ENCODE assay signal across 1 cellular context in the genomic region with DNA sequence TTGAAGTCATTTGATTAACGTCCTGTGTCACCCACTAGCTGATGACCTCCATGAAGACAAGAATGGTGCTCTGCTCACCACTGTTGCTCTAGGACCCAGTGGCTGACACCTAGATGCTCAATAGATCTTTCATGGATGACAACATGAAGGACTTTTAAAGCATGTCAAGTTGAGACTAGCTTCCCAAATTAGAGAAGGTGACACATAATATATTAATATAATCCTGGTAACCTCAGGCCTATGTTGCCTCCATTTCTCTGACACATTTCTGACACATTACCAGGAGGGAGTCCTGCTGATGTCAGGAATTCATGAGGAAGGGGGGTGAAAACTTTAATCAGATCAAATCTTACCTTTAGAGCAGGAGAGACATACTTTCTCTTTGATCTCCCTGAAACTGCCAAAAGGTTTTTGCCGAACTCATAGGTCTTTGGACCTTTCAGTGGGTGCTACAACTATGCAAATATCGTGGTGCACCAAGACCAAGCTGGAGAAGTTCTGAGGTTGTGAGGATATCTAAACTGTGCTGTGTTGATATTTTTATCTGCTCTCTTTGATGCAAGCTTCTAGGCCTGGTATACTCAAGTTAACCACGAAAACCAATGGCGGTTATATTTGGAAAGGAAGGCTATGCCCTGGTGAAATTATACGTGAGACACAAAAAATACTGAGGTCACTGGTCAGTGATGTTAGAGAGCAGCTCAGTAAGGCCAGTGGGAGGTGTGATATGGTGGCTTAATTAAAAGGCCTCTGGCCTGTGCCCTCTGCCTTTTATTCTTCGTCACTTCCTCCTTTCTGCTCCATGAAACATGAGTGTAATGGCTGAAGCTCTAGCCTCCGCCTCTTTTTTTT.
TF ChIP-seq lines count a peak whose summit lies in the region.

No MANE protein-coding gene starts in this region.

TF ChIP-seq in HepG2, 621 proteins besides CTCF, POLR2A, EP300 and RAD21 (continued from another document):
- TF ChIP-seq ZNF672 (CRISPR knock-in tag; IDR thresholded peaks at IDR 0.05) (no peak), TARDBP (CRISPR knock-in tag; IDR thresholded peaks at IDR 0.05) (no peak), ZNF572 (CRISPR knock-in tag; IDR thresholded peaks at IDR 0.05) (no peak), HCFC1 (IDR thresholded peaks at IDR 0.05; ENCODE audit: low read depth, low read length) (no peak), NFYB (CRISPR knock-in tag; IDR thresholded peaks at IDR 0.05) (no peak), ZNF552 (CRISPR knock-in tag; IDR thresholded peaks at IDR 0.05; ENCODE audit: borderline replicate concordance) (no peak), ZNF337 (CRISPR knock-in tag; IDR thresholded peaks at IDR 0.05; ENCODE audit: borderline replicate concordance, low read depth) (no peak)
- TF ChIP-seq, protein P1, sequence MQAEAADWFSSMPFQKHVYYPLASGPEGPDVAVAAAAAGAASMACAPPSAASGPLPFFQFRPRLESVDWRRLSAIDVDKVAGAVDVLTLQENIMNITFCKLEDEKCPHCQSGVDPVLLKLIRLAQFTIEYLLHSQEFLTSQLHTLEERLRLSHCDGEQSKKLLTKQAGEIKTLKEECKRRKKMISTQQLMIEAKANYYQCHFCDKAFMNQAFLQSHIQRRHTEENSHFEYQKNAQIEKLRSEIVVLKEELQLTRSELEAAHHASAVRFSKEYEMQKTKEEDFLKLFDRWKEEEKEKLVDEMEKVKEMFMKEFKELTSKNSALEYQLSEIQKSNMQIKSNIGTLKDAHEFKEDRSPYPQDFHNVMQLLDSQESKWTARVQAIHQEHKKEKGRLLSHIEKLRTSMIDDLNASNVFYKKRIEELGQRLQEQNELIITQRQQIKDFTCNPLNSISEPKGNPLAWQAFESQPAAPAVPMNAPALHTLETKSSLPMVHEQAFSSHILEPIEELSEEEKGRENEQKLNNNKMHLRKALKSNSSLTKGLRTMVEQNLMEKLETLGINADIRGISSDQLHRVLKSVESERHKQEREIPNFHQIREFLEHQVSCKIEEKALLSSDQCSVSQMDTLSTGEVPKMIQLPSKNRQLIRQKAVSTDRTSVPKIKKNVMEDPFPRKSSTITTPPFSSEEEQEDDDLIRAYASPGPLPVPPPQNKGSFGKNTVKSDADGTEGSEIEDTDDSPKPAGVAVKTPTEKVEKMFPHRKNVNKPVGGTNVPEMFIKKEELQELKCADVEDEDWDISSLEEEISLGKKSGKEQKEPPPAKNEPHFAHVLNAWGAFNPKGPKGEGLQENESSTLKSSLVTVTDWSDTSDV (CRISPR knock-in tag; IDR thresholded peaks at IDR 0.05), result no peak
- TF ChIP-seq, protein P2, sequence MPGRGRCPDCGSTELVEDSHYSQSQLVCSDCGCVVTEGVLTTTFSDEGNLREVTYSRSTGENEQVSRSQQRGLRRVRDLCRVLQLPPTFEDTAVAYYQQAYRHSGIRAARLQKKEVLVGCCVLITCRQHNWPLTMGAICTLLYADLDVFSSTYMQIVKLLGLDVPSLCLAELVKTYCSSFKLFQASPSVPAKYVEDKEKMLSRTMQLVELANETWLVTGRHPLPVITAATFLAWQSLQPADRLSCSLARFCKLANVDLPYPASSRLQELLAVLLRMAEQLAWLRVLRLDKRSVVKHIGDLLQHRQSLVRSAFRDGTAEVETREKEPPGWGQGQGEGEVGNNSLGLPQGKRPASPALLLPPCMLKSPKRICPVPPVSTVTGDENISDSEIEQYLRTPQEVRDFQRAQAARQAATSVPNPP (CRISPR knock-in tag; IDR thresholded peaks at IDR 0.05), result no peak
- TF ChIP-seq, protein P3, sequence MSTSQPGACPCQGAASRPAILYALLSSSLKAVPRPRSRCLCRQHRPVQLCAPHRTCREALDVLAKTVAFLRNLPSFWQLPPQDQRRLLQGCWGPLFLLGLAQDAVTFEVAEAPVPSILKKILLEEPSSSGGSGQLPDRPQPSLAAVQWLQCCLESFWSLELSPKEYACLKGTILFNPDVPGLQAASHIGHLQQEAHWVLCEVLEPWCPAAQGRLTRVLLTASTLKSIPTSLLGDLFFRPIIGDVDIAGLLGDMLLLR (CRISPR knock-in tag; IDR thresholded peaks at IDR 0.05), result no peak
- TF ChIP-seq, protein P4, sequence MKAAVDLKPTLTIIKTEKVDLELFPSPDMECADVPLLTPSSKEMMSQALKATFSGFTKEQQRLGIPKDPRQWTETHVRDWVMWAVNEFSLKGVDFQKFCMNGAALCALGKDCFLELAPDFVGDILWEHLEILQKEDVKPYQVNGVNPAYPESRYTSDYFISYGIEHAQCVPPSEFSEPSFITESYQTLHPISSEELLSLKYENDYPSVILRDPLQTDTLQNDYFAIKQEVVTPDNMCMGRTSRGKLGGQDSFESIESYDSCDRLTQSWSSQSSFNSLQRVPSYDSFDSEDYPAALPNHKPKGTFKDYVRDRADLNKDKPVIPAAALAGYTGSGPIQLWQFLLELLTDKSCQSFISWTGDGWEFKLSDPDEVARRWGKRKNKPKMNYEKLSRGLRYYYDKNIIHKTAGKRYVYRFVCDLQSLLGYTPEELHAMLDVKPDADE (CRISPR knock-in tag; IDR thresholded peaks at IDR 0.05), result no peak
